16 cellular contexts compared by ENCODE assay signal in the genomic region with DNA sequence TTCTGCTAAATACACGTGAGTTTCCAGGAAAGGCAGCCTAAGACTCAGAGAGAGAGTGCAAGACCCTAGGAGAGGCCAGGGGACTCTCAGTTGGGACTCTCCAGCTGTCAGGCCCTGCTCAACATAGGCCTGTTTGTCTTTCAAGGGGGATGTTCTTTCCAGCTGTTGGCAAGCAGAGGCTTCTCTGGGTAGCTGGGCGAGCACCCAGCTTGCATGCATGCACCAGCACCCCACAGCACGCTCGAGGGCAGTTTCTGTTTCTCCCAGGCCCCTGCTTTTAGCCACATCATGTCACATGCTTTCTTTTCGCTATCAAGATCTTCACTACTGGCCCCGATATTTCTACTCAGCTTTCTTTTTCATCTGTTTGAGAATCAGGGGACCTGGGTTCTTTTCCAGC.
DNase-seq lines count a peak whose midpoint lies in the region; ATAC-seq, FAIRE-seq and TF ChIP-seq lines count a peak whose summit lies in the region.
"Had no signal": no experiment of that assay in that cellular context is flagged by ENCODE, and none has a peak within 500 bp of the region (broad histone marks: within the 10 kb centered on the region; RNA-seq: fewer than 3 reads in every experiment).

No MANE protein-coding gene starts in this region.

- H3K4me1 Mint-ChIP-seq in endodermal cell: no peaks in the 10 kb centered on the region
- H3K4me1 Mint-ChIP-seq: activated naive CD4-positive, alpha-beta T cell treated with anti-CD3 and anti-CD28 coated beads, Interleukin-2, amount 10 ng/mL, durations not matched to agents 7 days and 5 days had no signal

- peak; percentile 12 for DNase-seq in GM18507 (ENCODE audit: extremely low spot score, insufficient read length, low read depth)
- DNase-seq in endodermal cell: peak; percentile 26
- DNase-seq in D721Med (ENCODE audit: insufficient read length, low spot score): no peak
- DNase-seq in GF-D8 (lab: John Stamatoyannopoulos, UW): no peak
- DNase-seq in dedifferentiated amniotic fluid mesenchymal stem cell (ENCODE audit: extremely low spot score): no peak
- DNase-seq in COLO668 (lab: John Stamatoyannopoulos, UW; ENCODE audit: unreplicated experiment): no peak
- DNase-seq: activated naive CD4-positive, alpha-beta T cell treated with anti-CD3 and anti-CD28 coated beads, Interleukin-2, amount 10 ng/mL, durations not matched to agents 7 days and 5 days; BE2C; Kasumi-1; NCI-H2171 treated with DMSO at 0.1 percent for 48 hours; right cardiac atrium; SHP77 had no signal

- H3K9me3 ChIP-seq in endodermal cell (ENCODE audit: control insufficient read depth, low read length): no peaks in the 10 kb centered on the region
- H3K9me3 ChIP-seq: BE2C, upper lobe of left lung had no signal

- ATAC-seq in GM19468 (IDR thresholded peaks at IDR 0.05; ENCODE audit: extremely low read depth, unreplicated experiment) (peak; percentile 82), HG03039 (IDR thresholded peaks at IDR 0.05; ENCODE audit: unreplicated experiment) (peak; percentile 52)
- ATAC-seq: activated CD4-positive, CD25-positive, alpha-beta regulatory T cell treated with anti-CD3 and anti-CD28 coated beads, Interleukin-2, amount 50 U/mL, for 24 hours had no signal

- FAIRE-seq in GM18507 (lab: Jason Lieb, UNC): peak; percentile 62
- FAIRE-seq in D721Med (lab: Jason Lieb, UNC): no peak

- no peak overlapping the region for H3K27ac ChIP-seq in endodermal cell (ENCODE audit: low read depth, low read length)
- H3K27ac ChIP-seq: upper lobe of left lung had no signal

- no peaks in the 10 kb centered on the region for H3K36me3 Mint-ChIP-seq in endodermal cell (ENCODE audit: low read depth)
- H3K36me3 Mint-ChIP-seq: activated naive CD4-positive, alpha-beta T cell treated with anti-CD3 and anti-CD28 coated beads, Interleukin-2, amount 10 ng/mL, durations not matched to agents 7 days and 5 days had no signal

- H3K27ac Mint-ChIP-seq in endodermal cell: no peak overlapping the region
- H3K27ac Mint-ChIP-seq: activated naive CD4-positive, alpha-beta T cell treated with anti-CD3 and anti-CD28 coated beads, Interleukin-2, amount 10 ng/mL, durations not matched to agents 7 days and 5 days had no signal

- H3K9me3 Mint-ChIP-seq in endodermal cell: no peaks in the 10 kb centered on the region
- H3K9me3 Mint-ChIP-seq: activated naive CD4-positive, alpha-beta T cell treated with anti-CD3 and anti-CD28 coated beads, Interleukin-2, amount 10 ng/mL, durations not matched to agents 7 days and 5 days had no signal

- no peak overlapping the region for H3K4me3 Mint-ChIP-seq in endodermal cell
- H3K4me3 Mint-ChIP-seq: activated naive CD4-positive, alpha-beta T cell treated with anti-CD3 and anti-CD28 coated beads, Interleukin-2, amount 10 ng/mL, durations not matched to agents 7 days and 5 days had no signal

- TF ChIP-seq CTCF in endodermal cell (conservative IDR thresholded peaks at IDR 0.05): no peak
- TF ChIP-seq CTCF in D721Med (IDR thresholded peaks at IDR 0.05; ENCODE audit: insufficient read depth, missing control alignments): no peak

- no peaks in the 10 kb centered on the region for H3K4me1 ChIP-seq in endodermal cell (ENCODE audit: control insufficient read depth, insufficient read depth, low read length)
- H3K4me1 ChIP-seq: BE2C, upper lobe of left lung had no signal

- peaks cover 2% of the 10 kb centered on the region for H3K27me3 Mint-ChIP-seq in endodermal cell (ENCODE audit: insufficient read depth)
- H3K27me3 Mint-ChIP-seq: activated naive CD4-positive, alpha-beta T cell treated with anti-CD3 and anti-CD28 coated beads, Interleukin-2, amount 10 ng/mL, durations not matched to agents 7 days and 5 days had no signal

- no peaks in the 10 kb centered on the region for H3K36me3 ChIP-seq in endodermal cell (ENCODE audit: control insufficient read depth, insufficient read depth, low read length)
- H3K36me3 ChIP-seq: BE2C, upper lobe of left lung had no signal

- 93% methylated on average over 5 to 6 of the region's 6 CpGs for WGBS in endodermal cell (ENCODE audit: insufficient coverage in 1 of 2, insufficient read length in 1 of 2), 2 experiments

- no peaks in the 10 kb centered on the region for H3K27me3 ChIP-seq in endodermal cell (ENCODE audit: control insufficient read depth, insufficient read depth, low read length, poor library complexity, severe bottlenecking)
- H3K27me3 ChIP-seq: BE2C, upper lobe of left lung had no signal

- H3K9ac ChIP-seq in endodermal cell (ENCODE audit: extremely low read depth, low read length, poor library complexity, severe bottlenecking): no peak overlapping the region

- H3K4me3 ChIP-seq in endodermal cell (ENCODE audit: low read length): no peak overlapping the region
- H3K4me3 ChIP-seq: upper lobe of left lung had no signal

Comparison
In these comparisons a context has a peak if more than half of its experiments do, and no peak if none do; other contexts are left out.
1. DNase-seq: peak in GM18507 (single experiment) and endodermal cell (single experiment); none in D721Med (single experiment), GF-D8 (single experiment), dedifferentiated amniotic fluid mesenchymal stem cell (single experiment) and COLO668 (single experiment).